ENCODE assay signal across 25 cellular contexts in genomic region chr14:83164591-83164990, GRCh38.
"Had no signal": no experiment of that assay in that cellular context is flagged by ENCODE, and none has a peak within 500 bp of the region (broad histone marks: within the 10 kb centered on the region; RNA-seq: fewer than 3 reads in every experiment).

No MANE protein-coding gene starts in this region.

- H3K4me3 ChIP-seq: colonic mucosa, gastrocnemius medialis, hepatocyte, right lobe of liver, upper lobe of left lung, vagina had no signal

- FAIRE-seq: endometrium had no signal

- H3K4me2 ChIP-seq: hepatocyte had no signal

- H3K36me3 ChIP-seq: colonic mucosa, gastrocnemius medialis, right lobe of liver, upper lobe of left lung, vagina had no signal

- H3K27ac ChIP-seq: colonic mucosa, gastrocnemius medialis, hepatocyte, right lobe of liver, upper lobe of left lung, vagina had no signal

- H3K4me1 ChIP-seq: colonic mucosa, gastrocnemius medialis, right lobe of liver, upper lobe of left lung, vagina had no signal

- H3K79me2 ChIP-seq: hepatocyte had no signal

- ATAC-seq: gastrocnemius medialis; left colon; natural killer cell; right lobe of liver; stimulated activated effector memory CD8-positive, alpha-beta T cell treated with anti-CD3 and anti-CD28 coated beads, Interleukin-12 subunit alpha, Interleukin-12 subunit beta, amount 100 ng/mL, for 72 hours; stimulated activated naive CD8-positive, alpha-beta T cell treated with anti-CD3 and anti-CD28 coated beads, Interleukin-15, amount 100 ng/mL, for 72 hours; WTC11 had no signal

- H3K9me3 ChIP-seq: colonic mucosa, gastrocnemius medialis, right lobe of liver, upper lobe of left lung, vagina had no signal

- DNase-seq: activated CD4-positive, alpha-beta memory T cell treated with anti-CD3 and anti-CD28 coated beads, Interleukin-2, amount 10 ng/mL, durations not matched to agents 7 days and 5 days; activated CD4-positive, alpha-beta T cell treated with anti-CD3 and anti-CD28 coated beads for 1 hour; activated CD4-positive, alpha-beta T cell treated with anti-CD3 and anti-CD28 coated beads, Interleukin-2, amount 10 ng/mL, durations not matched to agents 7 days and 5 days; activated CD8-positive, alpha-beta memory T cell treated with anti-CD3 and anti-CD28 coated beads, Interleukin-2, amount 50 U/mL, for 48 hours; activated gamma-delta T cell treated with Interleukin-2 at 50 U/mL for 16 hours; activated naive CD4-positive, alpha-beta T cell treated with anti-CD3 and anti-CD28 coated beads, Interleukin-2, amount 50 U/mL, for 16 hours; activated T-cell treated with anti-CD3 and anti-CD28 coated beads, Interleukin-2, amount 50 U/mL, for 24 hours; anterior cingulate cortex; colonic mucosa; effector CD8-positive, alpha-beta T cell; gastrocnemius medialis; islet precursor cell; left colon; natural killer cell; posterior cingulate gyrus; right lobe of liver; stimulated activated CD4-positive, alpha-beta T cell treated with anti-CD3 and anti-CD28 coated beads, Interleukin-4, amount 100 ng/mL, for 24 hours; stimulated activated naive CD8-positive, alpha-beta T cell treated with anti-CD3 and anti-CD28 coated beads, Interleukin-15, amount 100 ng/mL, for 72 hours; substantia nigra; upper lobe of left lung had no signal

- H2AFZ ChIP-seq: hepatocyte had no signal

- H3K27me3 ChIP-seq: colonic mucosa, gastrocnemius medialis, hepatocyte, right lobe of liver, upper lobe of left lung, vagina had no signal
